In the genomic region with DNA sequence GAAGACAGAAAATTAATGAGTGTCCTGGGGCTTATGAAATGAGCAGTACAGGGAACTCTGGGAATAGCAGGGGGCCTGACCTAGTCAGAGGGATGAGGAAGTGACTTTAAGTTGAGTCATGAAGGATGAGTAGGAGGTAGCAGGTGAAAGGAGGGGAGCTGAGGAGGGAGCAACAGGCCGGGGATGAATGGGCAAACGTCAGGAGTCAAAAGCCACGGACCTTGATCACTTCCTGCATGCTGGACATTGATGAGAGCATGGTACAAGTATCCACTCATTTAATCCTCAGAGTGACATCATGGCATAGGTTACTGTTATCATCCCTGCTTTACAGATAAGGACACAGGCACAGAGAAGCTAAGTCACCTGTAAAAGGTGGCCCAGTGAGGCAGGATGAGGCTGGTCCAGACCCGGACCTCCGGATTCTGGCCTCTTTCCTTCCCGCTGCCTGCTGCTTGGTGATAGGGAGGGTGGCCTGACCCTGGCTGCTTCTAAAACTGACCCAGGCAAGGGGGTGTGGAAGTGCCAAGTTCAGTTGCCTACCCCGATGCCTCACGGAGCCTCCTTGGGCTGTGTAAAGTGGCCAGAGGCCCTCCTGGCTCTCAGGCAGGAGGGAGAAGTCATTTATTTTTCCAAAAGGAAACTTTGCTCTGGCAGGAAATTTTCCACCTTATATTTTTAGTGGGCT, we compare ENCODE assay signal across 11 cellular contexts. TPM values are rescaled to one million over a fixed set of nuclear protein-coding genes. Genes with fewer than 3 reads are reported as not detected.
DNase-seq lines count a peak whose midpoint lies in the region; ATAC-seq and TF ChIP-seq lines count a peak whose summit lies in the region.
"Had no signal": no experiment of that assay in that cellular context is flagged by ENCODE, and none has a peak within 500 bp of the region (broad histone marks: within the 10 kb centered on the region; RNA-seq: fewer than 3 reads in every experiment).

No MANE protein-coding gene starts in this region.

- no peaks in the 10 kb centered on the region for H3K36me3 ChIP-seq in BJ (ENCODE audit: control insufficient read depth, insufficient read depth, low read length)
- H3K36me3 ChIP-seq in CD8-positive, alpha-beta T cell (ENCODE audit: insufficient read depth, low read length), result no peaks in the 10 kb centered on the region

- H3K27me3 Mint-ChIP-seq in MCF 10A (ENCODE audit: insufficient read depth, unreplicated experiment), result no peaks in the 10 kb centered on the region
- H3K27me3 Mint-ChIP-seq in naive B cell, result no peaks in the 10 kb centered on the region
- H3K27me3 Mint-ChIP-seq in CD8-positive, alpha-beta T cell (ENCODE audit: low read depth), result peaks cover 6% of the 10 kb centered on the region

- H3K4me3 Mint-ChIP-seq in MCF 10A (ENCODE audit: unreplicated experiment) (no peak overlapping the region), naive B cell (peak overlapping the region in 2 of 8 donors; percentile 9)
- H3K4me3 Mint-ChIP-seq in CD8-positive, alpha-beta T cell, result no peak overlapping the region
- H3K4me3 Mint-ChIP-seq: activated CD4-positive, alpha-beta T cell treated with anti-CD3 and anti-CD28 coated beads, Interleukin-2, amount 10 ng/mL, durations not matched to agents 7 days and 5 days; natural killer cell had no signal

- H3K4me1 ChIP-seq in CD8-positive, alpha-beta T cell (ENCODE audit: insufficient read depth, low read length), result no peaks in the 10 kb centered on the region

- intact Hi-C loops in MCF 10A (cut with micrococcal nuclease), result no loop called here
- intact Hi-C loops in CD8-positive, alpha-beta T cell (cut with DNase I, micrococcal nuclease), result no loop called here

- H3K9me3 ChIP-seq in CD8-positive, alpha-beta T cell (ENCODE audit: low read length), result no peaks in the 10 kb centered on the region

- H3K27ac ChIP-seq in CD8-positive, alpha-beta T cell (ENCODE audit: low read depth, low read length), result no peak overlapping the region

- H3K27me3 ChIP-seq in BJ (ENCODE audit: control insufficient read depth, insufficient read depth, low read length), result no peaks in the 10 kb centered on the region
- no peaks in the 10 kb centered on the region for H3K27me3 ChIP-seq in CD8-positive, alpha-beta T cell (ENCODE audit: insufficient read depth, low read length)

- H3K9me3 Mint-ChIP-seq in MCF 10A (ENCODE audit: unreplicated experiment) (no peaks in the 10 kb centered on the region), naive B cell (no peaks in the 10 kb centered on the region)
- H3K9me3 Mint-ChIP-seq in CD8-positive, alpha-beta T cell, result no peaks in the 10 kb centered on the region
- H3K9me3 Mint-ChIP-seq: activated CD4-positive, alpha-beta T cell treated with anti-CD3 and anti-CD28 coated beads, Interleukin-2, amount 10 ng/mL, durations not matched to agents 7 days and 5 days; natural killer cell had no signal

- H3K4me1 Mint-ChIP-seq in MCF 10A (ENCODE audit: insufficient read depth, unreplicated experiment) (peaks cover 10% of the 10 kb centered on the region), naive B cell (peaks cover 36 to 71% (median 36%) of the 10 kb centered on the region in 3 donors)
- peaks cover 4% of the 10 kb centered on the region for H3K4me1 Mint-ChIP-seq in CD8-positive, alpha-beta T cell (ENCODE audit: low read depth)
- H3K4me1 Mint-ChIP-seq: natural killer cell had no signal

- BruUV-seq in MCF 10A (replicated peaks; lab: Mats Ljungman, UMichigan), result no TSS peak

- no peak for ATAC-seq in naive B cell (ENCODE audit: low read depth in 2 of 2)
- no peak for ATAC-seq in CD8-positive, alpha-beta T cell
- no peak for ATAC-seq in GM19452 (IDR thresholded peaks at IDR 0.05; ENCODE audit: unreplicated experiment)
- ATAC-seq: natural killer cell had no signal

- H3K27ac Mint-ChIP-seq in MCF 10A (ENCODE audit: low read depth, unreplicated experiment), result no peak overlapping the region
- peak overlapping the region in 4 of 6 donors; percentile 1 to 62 (median 26) for H3K27ac Mint-ChIP-seq in naive B cell
- no peak overlapping the region for H3K27ac Mint-ChIP-seq in CD8-positive, alpha-beta T cell
- H3K27ac Mint-ChIP-seq: activated CD4-positive, alpha-beta T cell treated with anti-CD3 and anti-CD28 coated beads, Interleukin-2, amount 10 ng/mL, durations not matched to agents 7 days and 5 days; natural killer cell had no signal

- POLR2A ChIA-PET in BJ (lab: Charles Lee) (no interaction called here), MCF 10A (lab: Yijun Ruan, JAX) (interaction anchor here (0.5 to 0.6 kb wide), 2 partner anchors 233 to 289 kb away, joined by 3 to 4 read pairs; no protein-coding TSS in a partner anchor)
- POLR2A ChIA-PET in CD8-positive, alpha-beta T cell (lab: Charles Lee), result no interaction called here

- CTCF ChIA-PET in BJ (lab: Yijun Ruan, JAX) (interaction anchor here (0.6 to 2.7 kb wide), 5 partner anchors 22 to 87 kb away, joined by 3 to 9 read pairs (median 3); no protein-coding TSS in a partner anchor), MCF 10A (lab: Yijun Ruan, JAX) (no interaction called here)
- CTCF ChIA-PET in CD8-positive, alpha-beta T cell (lab: Charles Lee), result no interaction called here

- DNase-seq in BJ (ENCODE audit: low read depth), result peak; percentile 60
- DNase-seq in HS-5 (ENCODE audit: low read depth), result peak; percentile 82
- DNase-seq in MCF 10A (ENCODE audit: unreplicated experiment), result peak; percentile 79
- DNase-seq in naive B cell, result no peak
- DNase-seq in CD8-positive, alpha-beta T cell, result no peak
- DNase-seq in D341Med (ENCODE audit: low spot score), result no peak
- DNase-seq in middle frontal gyrus (ENCODE audit: extremely low spot score, low spot score), result no peak
- DNase-seq: activated CD4-positive, alpha-beta T cell treated with anti-CD3 and anti-CD28 coated beads, Interleukin-2, amount 10 ng/mL, durations not matched to agents 7 days and 5 days; natural killer cell; NCI-H2081 had no signal

- H3K4me3 ChIP-seq in BJ (ENCODE audit: low read depth, low read length), result no peak overlapping the region
- no peak overlapping the region for H3K4me3 ChIP-seq in CD8-positive, alpha-beta T cell (ENCODE audit: low read depth, low read length)

- H3K36me3 Mint-ChIP-seq in MCF 10A (ENCODE audit: insufficient read depth, unreplicated experiment) (no peaks in the 10 kb centered on the region), naive B cell (no peaks in the 10 kb centered on the region)
- H3K36me3 Mint-ChIP-seq in CD8-positive, alpha-beta T cell, result no peaks in the 10 kb centered on the region
- H3K36me3 Mint-ChIP-seq: natural killer cell had no signal

- TF ChIP-seq CTCF in BJ (IDR thresholded peaks at IDR 0.05; ENCODE audit: insufficient read depth, low read depth, low read length) (no peak), MCF 10A (IDR thresholded peaks at IDR 0.05; ENCODE audit: unreplicated experiment) (no peak)
- no peak for TF ChIP-seq CTCF in CD8-positive, alpha-beta T cell (IDR thresholded peaks at IDR 0.05)

RNA-seq across cellular contexts. Expression of a gene that starts 7.6 kb away (rescaled TPM):
- 5.1 and 7.7 TPM in 2 replicates for polyA plus RNA-seq in BJ (2011; rRNA removed)
- polyA minus RNA-seq in BJ (2011; rRNA and poly(A)+ RNA removed), result 5.2 and 6.8 TPM in 2 replicates
- total RNA-seq in MCF 10A (2022), result 0.47 and 0.79 TPM in 2 replicates
- polyA plus RNA-seq in naive B cell (ENCODE audit: low read depth in 6 of 6), result 10 to 100 TPM in 1 of 6 donors, 1 to 10 TPM in 5; 3.4 to 11.3 (median 4.8) TPM
- total RNA-seq in CD8-positive, alpha-beta T cell, result under 1 TPM; 0.08 to 0.17 TPM
- total RNA-seq: activated CD4-positive, alpha-beta T cell treated with anti-CD3 and anti-CD28 coated beads, Interleukin-2, amount 10 ng/mL, durations not matched to agents 7 days and 5 days had no signal

Comparison
In these comparisons a context has a peak if more than half of its experiments do, and no peak if none do; other contexts are left out.
1. DNase-seq: peak in BJ (single experiment), HS-5 (single experiment) and MCF 10A (single experiment); none in naive B cell (single experiment), CD8-positive, alpha-beta T cell (0 of 7), D341Med (single experiment) and middle frontal gyrus (single experiment).
2. H3K27ac Mint-ChIP-seq: peak in naive B cell (4 of 6); none in MCF 10A (single experiment) and CD8-positive, alpha-beta T cell (single experiment).